In genomic region chr11:2862950-2863618, GRCh38 we compare ENCODE assay signal across 14 cellular contexts. TPM values are rescaled to one million over a fixed set of nuclear protein-coding genes. Genes with fewer than 3 reads are reported as not detected.
DNase-seq lines count a peak whose midpoint lies in the region; FAIRE-seq and TF ChIP-seq lines count a peak whose summit lies in the region.
"Had no signal": no experiment of that assay in that cellular context is flagged by ENCODE, and none has a peak within 500 bp of the region (broad histone marks: within the 10 kb centered on the region; RNA-seq: fewer than 3 reads in every experiment).

No MANE protein-coding gene starts in this region.

- H3K4me3 ChIP-seq in endothelial cell of umbilical vein (replicated peaks in 1 of 3; ENCODE audit: insufficient read depth in 1 of 3, low read depth in 1 of 3, low read length in 3 of 3): no peak overlapping the region
- peak overlapping the region; percentile 11 for H3K4me3 ChIP-seq in mesodermal cell (ENCODE audit: extremely low read depth, insufficient read depth, low read length, poor library complexity, severe bottlenecking)

- no peak for FAIRE-seq in endothelial cell of umbilical vein (lab: Jason Lieb, UNC)
- FAIRE-seq: keratinocyte had no signal

- H3K36me3 ChIP-seq in endothelial cell of umbilical vein (ENCODE audit: control insufficient read depth in 2 of 2, extremely low read depth in 1 of 2, insufficient read depth in 2 of 2, low read length in 2 of 2) (no peaks in the 10 kb centered on the region), mesodermal cell (ENCODE audit: control insufficient read depth, insufficient read depth, low read length) (no peaks in the 10 kb centered on the region)

- H3K9me1 ChIP-seq in endothelial cell of umbilical vein (replicated peaks; ENCODE audit: control insufficient read depth, extremely low read depth, insufficient read depth, low read length): no peaks in the 10 kb centered on the region

- peak; percentile 17 for DNase-seq in stimulated activated CD4-positive, alpha-beta T cell treated with anti-CD3 and anti-CD28 coated beads, Interleukin-15, amount 100 ng/mL, for 24 hours
- no peak for DNase-seq in stimulated activated CD4-positive, alpha-beta T cell treated with anti-CD3 and anti-CD28 coated beads, Interleukin-12 subunit alpha, Interleukin-12 subunit beta, amount 100 ng/mL, for 4 hours
- DNase-seq in endothelial cell of umbilical vein (ENCODE audit: low read depth, low spot score): no peak
- DNase-seq in DMS53 (lab: John Stamatoyannopoulos, UW): no peak
- DNase-seq in GDM1 (lab: John Stamatoyannopoulos, UW): no peak
- DNase-seq in DMS79 treated with DMSO at 0.1 percent for 48 hours (lab: John Stamatoyannopoulos, UW): no peak
- DNase-seq in pons (ENCODE audit: low spot score): no peak
- DNase-seq: cortex of kidney, EL, NCI-H1105, RPMI8226, T-helper 9 cell had no signal

- H4K20me1 ChIP-seq in endothelial cell of umbilical vein (replicated peaks; ENCODE audit: control insufficient read depth, extremely low read depth, insufficient read depth, low read length): no peaks in the 10 kb centered on the region

- H3K4me2 ChIP-seq in endothelial cell of umbilical vein (ENCODE audit: insufficient read depth, low read length): no peak overlapping the region

- 10 to 22% methylated on average over 26 to 33 of the region's 38 CpGs for WGBS in mesodermal cell (ENCODE audit: insufficient coverage in 2 of 2), 2 experiments

- CTCF ChIA-PET in endothelial cell of umbilical vein (lab: Charles Lee): no interaction called here

- H3K27me3 ChIP-seq in endothelial cell of umbilical vein (ENCODE audit: control insufficient read depth in 2 of 2, insufficient read depth in 2 of 2, low read length in 2 of 2): peaks cover 35% of the 10 kb centered on the region in 2 experiments

- H3K27ac ChIP-seq in endothelial cell of umbilical vein (ENCODE audit: insufficient read depth, low read depth, low read length) (no peak overlapping the region), mesodermal cell (ENCODE audit: low read depth, low read length, severe bottlenecking) (no peak overlapping the region)

- no peaks in the 10 kb centered on the region for H3K9me3 ChIP-seq in endothelial cell of umbilical vein (replicated peaks; ENCODE audit: control insufficient read depth, insufficient read depth, low read length)
- peaks cover 10% of the 10 kb centered on the region for H3K9me3 ChIP-seq in mesodermal cell (ENCODE audit: control insufficient read depth, low read length)

- no peak for TF ChIP-seq CTCF in endothelial cell of umbilical vein (IDR thresholded peaks at IDR 0.05; ENCODE audit: extremely low read depth in 1 of 2, insufficient read depth in 1 of 2, low read depth in 1 of 2, low read length in 2 of 2)

- no peak for TF ChIP-seq POLR2A in endothelial cell of umbilical vein (IDR thresholded peaks at IDR 0.05; ENCODE audit: low read depth, low read length)

- dilution Hi-C loops in endothelial cell of umbilical vein (cut with MboI; ENCODE audit: extremely low pct_ligation_motif_present, low sequenced_read_pairs): no loop called here

- no TSS peak for BruUV-seq in endothelial cell of umbilical vein (replicated peaks; lab: Mats Ljungman, UMichigan)

- POLR2A ChIA-PET in endothelial cell of umbilical vein (lab: Charles Lee): no interaction called here

- intact Hi-C loops in endothelial cell of umbilical vein (cut with micrococcal nuclease): no loop called here

- H3K79me2 ChIP-seq in endothelial cell of umbilical vein (ENCODE audit: control insufficient read depth, insufficient read depth, low read length): no peaks in the 10 kb centered on the region

- no peak overlapping the region for H3K9ac ChIP-seq in endothelial cell of umbilical vein (replicated peaks; ENCODE audit: extremely low read depth, insufficient read depth, low read length)

- no peaks in the 10 kb centered on the region for H3K4me1 ChIP-seq in endothelial cell of umbilical vein (ENCODE audit: control insufficient read depth, extremely low read depth, insufficient read depth, low read length)
- H3K4me1 ChIP-seq in mesodermal cell (ENCODE audit: control insufficient read depth, insufficient read depth, low read length, poor library complexity, severe bottlenecking): peaks cover 2% of the 10 kb centered on the region

- H2AFZ ChIP-seq in endothelial cell of umbilical vein (ENCODE audit: low read depth, low read length): no peak overlapping the region

TF ChIP-seq in endothelial cell of umbilical vein, 7 proteins besides CTCF, POLR2A, EP300 and RAD21:
- peak; percentile 73 for TF ChIP-seq EZH2 (IDR thresholded peaks at IDR 0.05; ENCODE audit: borderline replicate concordance, low read depth, low read length, severe bottlenecking)
- no peak for TF ChIP-seq POLR2AphosphoS5 (IDR thresholded peaks at IDR 0.05; ENCODE audit: insufficient read depth, low read depth, low read length)

RNA-seq across cellular contexts. Expression of gene CDKN1C, which starts 22.5 kb away (rescaled TPM):
- 5.2 and 9.0 TPM in 2 replicates for total RNA-seq in endothelial cell of umbilical vein
- polyA plus RNA-seq in endothelial cell of umbilical vein: 4.1 and 6.6 TPM in 2 replicates
- 1.6 and 2.5 TPM in 2 replicates for polyA plus RNA-seq in endothelial cell of umbilical vein (2011; cell fraction: cytosol; rRNA removed)
- 1.9 TPM in 2 replicates for polyA plus RNA-seq in endothelial cell of umbilical vein (2011; cell fraction: nucleus; rRNA removed)
- 0.99 and 2.3 TPM in 2 replicates for polyA plus RNA-seq in endothelial cell of umbilical vein (2012)
- 1.4 and 2.4 TPM in 2 replicates for polyA minus RNA-seq in endothelial cell of umbilical vein
- polyA minus RNA-seq in endothelial cell of umbilical vein (2011; cell fraction: cytosol; rRNA and poly(A)+ RNA removed): 55.3 TPM
- 0.63 and 2.2 TPM in 2 replicates for polyA minus RNA-seq in endothelial cell of umbilical vein (2011; cell fraction: nucleus; rRNA and poly(A)+ RNA removed)
- 126 TPM for polyA plus RNA-seq in mesodermal cell (2013, experiment 1 of 2)
- 129 TPM for polyA plus RNA-seq in mesodermal cell (2013, experiment 2 of 2)
